In the genomic region with DNA sequence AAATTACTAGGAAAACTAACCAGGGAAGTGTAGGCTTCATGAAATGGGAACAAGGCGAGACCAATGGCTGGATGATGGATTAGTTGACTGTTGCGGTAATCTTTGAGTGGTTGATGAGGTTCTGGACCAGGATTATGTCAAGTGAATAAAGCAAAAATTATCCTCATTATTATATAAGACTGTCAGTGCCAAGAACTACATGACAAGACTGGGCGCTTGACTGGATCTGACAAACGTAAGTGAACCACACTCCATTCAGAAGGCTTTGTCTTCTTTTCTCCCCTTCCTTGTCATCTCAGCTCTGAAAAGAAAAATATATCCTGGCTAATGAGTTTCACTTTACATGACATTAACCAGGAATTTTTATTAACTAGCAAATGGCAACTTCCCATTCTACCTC, we compare ENCODE assay signal across 25 cellular contexts.
"Had no signal": no experiment of that assay in that cellular context is flagged by ENCODE, and none has a peak within 500 bp of the region (broad histone marks: within the 10 kb centered on the region; RNA-seq: fewer than 3 reads in every experiment).

No MANE protein-coding gene starts in this region.

- H3K9me3 ChIP-seq: breast epithelium, MG63, Peyer's patch, SJCRH30 had no signal

- H3K27ac ChIP-seq: breast epithelium, Peyer's patch, RWPE1, SJCRH30 had no signal

- H3K4me1 ChIP-seq: breast epithelium, Peyer's patch, SJCRH30 had no signal

- H3K27me3 ChIP-seq: breast epithelium, MG63, Peyer's patch, SJCRH30 had no signal

- ATAC-seq: activated CD8-positive, alpha-beta memory T cell treated with anti-CD3 and anti-CD28 coated beads, Interleukin-2, amount 10 ng/mL, durations not matched to agents 7 days and 5 days had no signal

- H3K36me3 ChIP-seq: breast epithelium, MG63, Peyer's patch, SJCRH30 had no signal

- DNase-seq: activated B cell treated with CpG ODN at 0.5 μM for 24 hours; activated CD4-positive, alpha-beta T cell treated with anti-CD3 and anti-CD28 coated beads for 1 hour; activated CD4-positive, alpha-beta T cell treated with anti-CD3 and anti-CD28 coated beads, Interleukin-2, amount 10 ng/mL, durations not matched to agents 24 days and 14 days; activated CD4-positive, alpha-beta T cell treated with anti-CD3 and anti-CD28 coated beads, Interleukin-2, amount 50 U/mL, for 48 hours; activated CD8-positive, alpha-beta memory T cell treated with anti-CD3 and anti-CD28 coated beads, Interleukin-2, amount 10 ng/mL, durations not matched to agents 7 days and 5 days; activated effector memory CD4-positive, alpha-beta T cell treated with Interleukin-2 at 50 U/mL for 16 hours; activated naive CD4-positive, alpha-beta T cell; activated T-cell treated with anti-CD3 and anti-CD28 coated beads, Interleukin-2, amount 50 U/mL, for 24 hours; aorta; caudate nucleus; MG63; MV-4-11; NCI-H1694 treated with DMSO at 0.1 percent for 48 hours; NCI-H2081 treated with DMSO at 0.1 percent for 48 hours; NCI-H345; NCI-H510A; NCI-H526 treated with DMSO at 0.1 percent for 48 hours; NCI-H82; Peyer's patch; Right ventricle myocardium superior; SJCRH30; T-helper 2 cell; T1000 had no signal

- H3K4me3 ChIP-seq: breast epithelium, MG63, Peyer's patch, SJCRH30 had no signal
